27 cellular contexts compared by ENCODE assay signal in genomic region chrX:9704876-9705465, GRCh38.
"Had no signal": no experiment of that assay in that cellular context is flagged by ENCODE, and none has a peak within 500 bp of the region (broad histone marks: within the 10 kb centered on the region; RNA-seq: fewer than 3 reads in every experiment).

No MANE protein-coding gene starts in this region.

- H3K27ac ChIP-seq: body of pancreas, colonic mucosa, epithelial cell of prostate, esophagus squamous epithelium, gastroesophageal sphincter, heart right ventricle had no signal

- H3K4me1 ChIP-seq: body of pancreas, colonic mucosa, gastroesophageal sphincter had no signal

- H3K27me3 ChIP-seq: body of pancreas, colonic mucosa, esophagus squamous epithelium, gastroesophageal sphincter, heart right ventricle had no signal

- H3K4me3 ChIP-seq: body of pancreas, colonic mucosa, esophagus squamous epithelium, gastroesophageal sphincter, heart right ventricle had no signal

- ATAC-seq: activated CD4-positive, alpha-beta T cell treated with anti-CD3 and anti-CD28 coated beads for 36 hours; activated T-cell treated with anti-CD3 and anti-CD28 coated beads, Interleukin-2, amount 50 U/mL, for 4 hours; activated T-helper 17 cell treated with anti-CD3 and anti-CD28 coated beads, Interleukin-2, amount 50 U/mL, for 72 hours; body of pancreas; gastroesophageal sphincter; heart right ventricle; T-helper 17 cell had no signal

- DNase-seq: activated CD4-positive, alpha-beta memory T cell treated with anti-CD3 and anti-CD28 coated beads for 36 hours; activated CD4-positive, alpha-beta T cell treated with anti-CD3 and anti-CD28 coated beads for 36 hours; activated CD4-positive, alpha-beta T cell treated with anti-CD3 and anti-CD28 coated beads, Interleukin-2, amount 10 ng/mL, durations not matched to agents 24 days and 14 days; activated CD4-positive, CD25-positive, alpha-beta regulatory T cell; activated CD4-positive, CD25-positive, alpha-beta regulatory T cell treated with anti-CD3 and anti-CD28 coated beads, Interleukin-2, amount 50 U/mL, for 72 hours; activated effector memory CD4-positive, alpha-beta T cell treated with Interleukin-2 at 50 U/mL for 16 hours; activated gamma-delta T cell treated with Interleukin-2 at 50 U/mL for 16 hours; activated naive CD4-positive, alpha-beta T cell treated with anti-CD3 and anti-CD28 coated beads, Interleukin-2, amount 50 U/mL, for 16 hours; activated naive CD4-positive, alpha-beta T cell treated with Interleukin-2 at 50 U/mL for 16 hours; activated T-cell treated with anti-CD3 and anti-CD28 coated beads, Interleukin-2, amount 50 U/mL, for 4 hours; amniotic stem cell; anterior cingulate cortex; body of pancreas; caudate nucleus; colonic mucosa; effector CD8-positive, alpha-beta T cell; esophagus squamous epithelium; foreskin melanocyte; heart right ventricle; T-helper 1 cell; T-helper 17 cell; T1000 had no signal

- H3K9me3 ChIP-seq: body of pancreas, colonic mucosa, esophagus squamous epithelium, gastroesophageal sphincter had no signal

- H3K36me3 ChIP-seq: colonic mucosa had no signal

- FAIRE-seq: endometrium, endothelial cell of umbilical vein had no signal
